In genomic region chr10:125882596-125882995, GRCh38 we compare ENCODE assay signal across 17 cellular contexts. TPM values are rescaled to one million over a fixed set of nuclear protein-coding genes. Genes with fewer than 3 reads are reported as not detected.
A peak's percentile ranks its signal among the peaks of the same experiment; 100 is the strongest.
DNase-seq lines count a peak whose midpoint lies in the region; ATAC-seq and TF ChIP-seq lines count a peak whose summit lies in the region.
"Had no signal": no experiment of that assay in that cellular context is flagged by ENCODE, and none has a peak within 500 bp of the region (broad histone marks: within the 10 kb centered on the region; RNA-seq: fewer than 3 reads in every experiment).

No MANE protein-coding gene starts in this region.

- H3K36me3 Mint-ChIP-seq in naive thymus-derived CD8-positive, alpha-beta T cell = peaks cover 6 to 35% (median 27%) of the 10 kb centered on the region in 3 donors

- intact Hi-C loops in heart right ventricle (cut with DNase I) = no loop called here

- H3K27ac Mint-ChIP-seq in naive thymus-derived CD8-positive, alpha-beta T cell = no peak overlapping the region

- H3K4me1 Mint-ChIP-seq in naive thymus-derived CD8-positive, alpha-beta T cell = peaks cover 0 to 7% (median 0%) of the 10 kb centered on the region in 4 donors

- no peak overlapping the region for H3K4me3 ChIP-seq in right atrium auricular region
- no peak overlapping the region for H3K4me3 ChIP-seq in heart right ventricle
- no peak overlapping the region for H3K4me3 ChIP-seq in choroid plexus epithelial cell (ENCODE audit: low read depth, low read length)
- H3K4me3 ChIP-seq: HAP-1, MG63 had no signal

- no peak for DNase-seq in right atrium auricular region (ENCODE audit: low spot score)
- DNase-seq in heart right ventricle = no peak
- DNase-seq in choroid plexus epithelial cell (ENCODE audit: low read depth) = peak; percentile 67
- DNase-seq in kidney tubule cell (ENCODE audit: low spot score) = peak; percentile 51
- no peak for DNase-seq in naive thymus-derived CD8-positive, alpha-beta T cell
- DNase-seq in activated gamma-delta T cell (lab: John Stamatoyannopoulos, UW) = no peak
- DNase-seq in NCI-H510A treated with DMSO at 0.1 percent for 48 hours (lab: John Stamatoyannopoulos, UW) = no peak
- DNase-seq: AML-193, Caco-2, MG63, NCI-H1105, NCI-H1694 treated with DMSO at 0.1 percent for 48 hours, NCI-H446, NCI-H748 treated with DMSO at 0.1 percent for 48 hours had no signal

- no peaks in the 10 kb centered on the region for H3K27me3 Mint-ChIP-seq in naive thymus-derived CD8-positive, alpha-beta T cell

- no peaks in the 10 kb centered on the region for H3K9me3 ChIP-seq in right atrium auricular region
- H3K9me3 ChIP-seq in heart right ventricle = no peaks in the 10 kb centered on the region
- H3K9me3 ChIP-seq: Caco-2, HAP-1 had no signal

- WGBS in heart right ventricle, 2 donors = 61 to 64% methylated on average over 1 of the region's 1 CpG

- H3K4me1 ChIP-seq in right atrium auricular region (peaks cover 0 to 10% of the 10 kb centered on the region in 2 donors), heart right ventricle (peaks cover 0 to 35% (median 10%) of the 10 kb centered on the region in 9 donors)

- H3K27ac ChIP-seq in right atrium auricular region (peak overlapping the region; percentile 57 to 73), heart right ventricle (peak overlapping the region in 3 of 10 donors; percentile 35 to 78 (median 38))

- TF ChIP-seq CTCF in right atrium auricular region (IDR thresholded peaks at IDR 0.05) (no peak), heart right ventricle (IDR thresholded peaks at IDR 0.05) (no peak), choroid plexus epithelial cell (conservative IDR thresholded peaks at IDR 0.05; ENCODE audit: low read depth, low read length) (no peak)

- H3K27me3 ChIP-seq in right atrium auricular region (no peaks in the 10 kb centered on the region), heart right ventricle (no peaks in the 10 kb centered on the region)
- H3K27me3 ChIP-seq: MG63 had no signal

- no peak for ATAC-seq in heart right ventricle
- no peak for ATAC-seq in naive thymus-derived CD8-positive, alpha-beta T cell
- no peak for ATAC-seq in GM21526 (IDR thresholded peaks at IDR 0.05; ENCODE audit: low FRiP score, unreplicated experiment)
- ATAC-seq: HepG2 had no signal

- POLR2A ChIA-PET in naive thymus-derived CD8-positive, alpha-beta T cell (lab: Charles Lee) = no interaction called here

- H3K36me3 ChIP-seq in right atrium auricular region = peaks cover 6% of the 10 kb centered on the region
- H3K36me3 ChIP-seq in heart right ventricle = peaks cover 0 to 40% (median 0%) of the 10 kb centered on the region in 9 donors

- H3K9me3 Mint-ChIP-seq in naive thymus-derived CD8-positive, alpha-beta T cell = peaks cover 0 to 6% (median 0%) of the 10 kb centered on the region in 9 donors

- H3K4me3 Mint-ChIP-seq in naive thymus-derived CD8-positive, alpha-beta T cell = no peak overlapping the region

RNA-seq across cellular contexts. Expression of gene DHX32, which starts 1.5 kb away (rescaled TPM):
- total RNA-seq in right atrium auricular region = 10 to 100 TPM; 25.1 to 44.5 TPM
- total RNA-seq in heart right ventricle = 10 to 100 TPM; 40.2 to 81.7 (median 49.6) TPM
- polyA plus RNA-seq in heart right ventricle = 10 to 100 TPM; 15.8 to 38.2 TPM
- 10 to 100 TPM; 17.3 to 19.1 TPM for total RNA-seq in naive thymus-derived CD8-positive, alpha-beta T cell
- 10 to 100 TPM; 11.5 to 17.3 (median 14.2) TPM for polyA plus RNA-seq in naive thymus-derived CD8-positive, alpha-beta T cell

RNA-seq across cellular contexts. Expression of gene FANK1, which starts 13.8 kb away (rescaled TPM):
- under 1 TPM; 0.44 to 0.67 TPM for total RNA-seq in right atrium auricular region
- under 1 TPM in 7 of 10 donors, not detected in 3; 0.40 to 0.89 (median 0.68) TPM for total RNA-seq in heart right ventricle
- 1 to 10 TPM in 1 of 2 donors, under 1 TPM in 1; 0.64 to 1.2 TPM for polyA plus RNA-seq in heart right ventricle
- under 1 TPM; 0.52 to 0.96 TPM for total RNA-seq in naive thymus-derived CD8-positive, alpha-beta T cell
- not detected for polyA plus RNA-seq in naive thymus-derived CD8-positive, alpha-beta T cell
- total RNA-seq: HepG2 had no signal

RNA-seq across cellular contexts. Expression of gene BCCIP, which starts 59.2 kb away (rescaled TPM):
- total RNA-seq in right atrium auricular region (10 to 100 TPM; 34.1 to 37.3 TPM), heart right ventricle (10 to 100 TPM; 35.6 to 53.1 (median 44.3) TPM)
- 10 to 100 TPM; 56.1 to 67.0 TPM for polyA plus RNA-seq in heart right ventricle
- 10 to 100 TPM; 46.3 to 54.9 TPM for total RNA-seq in naive thymus-derived CD8-positive, alpha-beta T cell
- polyA plus RNA-seq in naive thymus-derived CD8-positive, alpha-beta T cell = 10 to 100 TPM; 87.8 to 94.0 (median 93.6) TPM

RNA-seq across cellular contexts. Expression of gene UROS, which starts 59.5 kb away (rescaled TPM):
- total RNA-seq in right atrium auricular region (10 to 100 TPM; 54.1 to 81.0 TPM), heart right ventricle (10 to 100 TPM; 53.5 to 84.3 (median 70.8) TPM)
- 10 to 100 TPM; 42.5 to 83.5 TPM for polyA plus RNA-seq in heart right ventricle
- total RNA-seq in naive thymus-derived CD8-positive, alpha-beta T cell = 10 to 100 TPM; 37.8 to 40.6 TPM
- polyA plus RNA-seq in naive thymus-derived CD8-positive, alpha-beta T cell = 10 to 100 TPM; 62.2 to 71.8 (median 66.5) TPM

Comparison
In these comparisons a context has a peak if more than half of its experiments do, and no peak if none do; other contexts are left out.
1. DNase-seq: peak in choroid plexus epithelial cell (single experiment) and kidney tubule cell (single experiment); none in right atrium auricular region (single experiment), heart right ventricle (0 of 2), naive thymus-derived CD8-positive, alpha-beta T cell (0 of 10), activated gamma-delta T cell (single experiment) and NCI-H510A treated with DMSO at 0.1 percent for 48 hours (single experiment).